ENCODE assay signal across 8 cellular contexts in genomic region chrX:120250522-120251271, GRCh38. TPM values are rescaled to one million over a fixed set of nuclear protein-coding genes. Genes with fewer than 3 reads are reported as not detected.
DNase-seq lines count a peak whose midpoint lies in the region; ATAC-seq and TF ChIP-seq lines count a peak whose summit lies in the region.

A gene with protein sequence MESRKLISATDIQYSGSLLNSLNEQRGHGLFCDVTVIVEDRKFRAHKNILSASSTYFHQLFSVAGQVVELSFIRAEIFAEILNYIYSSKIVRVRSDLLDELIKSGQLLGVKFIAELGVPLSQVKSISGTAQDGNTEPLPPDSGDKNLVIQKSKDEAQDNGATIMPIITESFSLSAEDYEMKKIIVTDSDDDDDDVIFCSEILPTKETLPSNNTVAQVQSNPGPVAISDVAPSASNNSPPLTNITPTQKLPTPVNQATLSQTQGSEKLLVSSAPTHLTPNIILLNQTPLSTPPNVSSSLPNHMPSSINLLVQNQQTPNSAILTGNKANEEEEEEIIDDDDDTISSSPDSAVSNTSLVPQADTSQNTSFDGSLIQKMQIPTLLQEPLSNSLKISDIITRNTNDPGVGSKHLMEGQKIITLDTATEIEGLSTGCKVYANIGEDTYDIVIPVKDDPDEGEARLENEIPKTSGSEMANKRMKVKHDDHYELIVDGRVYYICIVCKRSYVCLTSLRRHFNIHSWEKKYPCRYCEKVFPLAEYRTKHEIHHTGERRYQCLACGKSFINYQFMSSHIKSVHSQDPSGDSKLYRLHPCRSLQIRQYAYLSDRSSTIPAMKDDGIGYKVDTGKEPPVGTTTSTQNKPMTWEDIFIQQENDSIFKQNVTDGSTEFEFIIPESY (plus strand): TSS chrX:120250812. CDS start chrX:120253416, 2,604 bp downstream.

- DNase-seq in GM19240 (ENCODE audit: insufficient read length, low spot score) (peak; percentile 45), NCI-H524 treated with DMSO at 0.1 percent for 48 hours (lab: John Stamatoyannopoulos, UW) (peak; percentile 85), colonic mucosa (peak; percentile 90)
- DNase-seq in activated CD4-positive, alpha-beta T cell treated with anti-CD3 and anti-CD28 coated beads for 48 hours = peak; percentile 88
- peak; percentile 66 to 73 for DNase-seq in stimulated activated CD4-positive, alpha-beta T cell treated with anti-CD3 and anti-CD28 coated beads, Interleukin-1b, Interleukin-23, amount 100 ng/mL, for 4 hours (ENCODE audit: low read depth in 2 of 2)

- no peaks in the 10 kb centered on the region for H3K9me3 ChIP-seq in BLaER1 treated with 17β-estradiol and CSF1 and Interleukin-3, amounts not matched to agents 10 nM and 100 nM (replicated peaks in 1 of 11)
- H3K9me3 ChIP-seq in colonic mucosa = no peaks in the 10 kb centered on the region

- H3K9ac ChIP-seq in BLaER1 treated with 17β-estradiol and CSF1 and Interleukin-3, amounts not matched to agents 10 nM and 100 nM = peak within 1 kb of the TSS; percentile 89 to 95 (median 92)
- peak within 1 kb of the TSS; percentile 76 to 80 for H3K9ac ChIP-seq in colonic mucosa (ENCODE audit: low read depth in 2 of 2, low read length in 2 of 2)

- peak; percentile 57 for TF ChIP-seq CTCF in colonic mucosa (IDR thresholded peaks at IDR 0.05)

- intact Hi-C loops in colonic mucosa (cut with DNase I) = no loop called here

- H3K4me2 ChIP-seq in BLaER1 treated with 17β-estradiol and CSF1 and Interleukin-3, amounts not matched to agents 10 nM and 100 nM = peak within 1 kb of the TSS; percentile 58 to 77 (median 69)

- H3K36me3 ChIP-seq in BLaER1 treated with 17β-estradiol and CSF1 and Interleukin-3, amounts not matched to agents 10 nM and 100 nM = peaks cover 21 to 29% (median 26%) of the 10 kb centered on the region in 11 experiments; a peak in 21 of 22 replicates
- H3K36me3 ChIP-seq in colonic mucosa = no peaks in the 10 kb centered on the region

- H3K4me3 ChIP-seq in BLaER1 treated with 17β-estradiol and CSF1 and Interleukin-3, amounts not matched to agents 10 nM and 100 nM = peak within 1 kb of the TSS; percentile 63 to 80 (median 74)
- H3K4me3 ChIP-seq in colonic mucosa = peak within 1 kb of the TSS; percentile 53

- ATAC-seq in HG03460 (IDR thresholded peaks at IDR 0.05; ENCODE audit: unreplicated experiment) = peak; percentile 98

- H3K27me3 ChIP-seq in BLaER1 treated with 17β-estradiol and CSF1 and Interleukin-3, amounts not matched to agents 10 nM and 100 nM = no peaks in the 10 kb centered on the region
- H3K27me3 ChIP-seq in colonic mucosa (no peaks in the 10 kb centered on the region), layer of hippocampus (ENCODE audit: control insufficient read depth, insufficient read depth, low read length) (no peaks in the 10 kb centered on the region)

- peak within 1 kb of the TSS; percentile 87 to 95 (median 93) for H3K27ac ChIP-seq in BLaER1 treated with 17β-estradiol and CSF1 and Interleukin-3, amounts not matched to agents 10 nM and 100 nM
- H3K27ac ChIP-seq in colonic mucosa (peak within 1 kb of the TSS; percentile 81), layer of hippocampus (ENCODE audit: low read depth, low read length) (peak within 1 kb of the TSS; percentile 58)

- peaks cover 0 to 11% (median 3%) of the 10 kb centered on the region in 10 experiments; a peak in 6 of 20 replicates for H3K4me1 ChIP-seq in BLaER1 treated with 17β-estradiol and CSF1 and Interleukin-3, amounts not matched to agents 10 nM and 100 nM
- no peaks in the 10 kb centered on the region for H3K4me1 ChIP-seq in colonic mucosa

- peaks cover 0 to 31% (median 13%) of the 10 kb centered on the region in 11 experiments; a peak in 8 of 22 replicates for H4K20me1 ChIP-seq in BLaER1 treated with 17β-estradiol and CSF1 and Interleukin-3, amounts not matched to agents 10 nM and 100 nM

RNA-seq across cellular contexts. Expression of the gene that starts here (rescaled TPM):
- total RNA-seq in colonic mucosa = 10 to 100 TPM; 11.3 to 13.6 TPM

Comparison
In these comparisons a context has a peak if more than half of its experiments do, and no peak if none do; other contexts are left out.
1. Peak in every context shown above with its lines: DNase-seq, ATAC-seq, H3K4me3 ChIP-seq and H3K27ac ChIP-seq.